8 cellular contexts compared by ENCODE assay signal in genomic region chr13:42048625-42049453, GRCh38. TPM values are rescaled to one million over a fixed set of nuclear protein-coding genes. Genes with fewer than 3 reads are reported as not detected.
DNase-seq lines count a peak whose midpoint lies in the region; ATAC-seq and TF ChIP-seq lines count a peak whose summit lies in the region.

Gene DGKH (plus strand): TSS chr13:42048648. CDS start chr13:42048774, 126 bp downstream.

- peak within 1 kb of the TSS; percentile 89 for H3K4me3 ChIP-seq in SK-N-MC
- peak within 1 kb of the TSS; percentile 66 to 96 (median 84) for H3K4me3 ChIP-seq in upper lobe of left lung

- DNase-seq in DMS53 (lab: John Stamatoyannopoulos, UW) (peak; percentile 83), HuH-7.5 (ENCODE audit: low spot score) (peak; percentile 68), SK-N-MC (ENCODE audit: low read depth, low spot score) (no peak), glomerular visceral epithelial cell (ENCODE audit: extremely low spot score) (peak; percentile 85), occipital lobe (lab: John Stamatoyannopoulos, UW) (peak; percentile 66), upper lobe of left lung (peak; percentile 78 to 94)
- DNase-seq in activated naive CD4-positive, alpha-beta T cell treated with anti-CD3 and anti-CD28 coated beads, Interleukin-2, amount 50 U/mL, for 72 hours (ENCODE audit: low spot score in 2 of 2) = peak; percentile 60 to 69

- no peaks in the 10 kb centered on the region for H3K9me3 Mint-ChIP-seq in activated naive CD4-positive, alpha-beta T cell treated with anti-CD3 and anti-CD28 coated beads, Interleukin-2, amount 50 U/mL, for 72 hours

- TF ChIP-seq POLR2A in upper lobe of left lung (IDR thresholded peaks at IDR 0.05) = peak in 3 of 4 donors; percentile 26 to 35 (median 34)

- H3K9me3 ChIP-seq in SK-N-MC (ENCODE audit: low read depth, low read length) (no peaks in the 10 kb centered on the region), upper lobe of left lung (no peaks in the 10 kb centered on the region)

- H3K27ac ChIP-seq in SK-N-MC (peak within 1 kb of the TSS; percentile 37; the same call in 1 of the 2 replicates), upper lobe of left lung (peak within 1 kb of the TSS; percentile 77 to 91 (median 88))

- H3K27ac Mint-ChIP-seq in activated naive CD4-positive, alpha-beta T cell treated with anti-CD3 and anti-CD28 coated beads, Interleukin-2, amount 50 U/mL, for 72 hours = peak within 1 kb of the TSS; percentile 82 to 85

- no peaks in the 10 kb centered on the region for H3K27me3 ChIP-seq in upper lobe of left lung

- ATAC-seq in GM21515 (IDR thresholded peaks at IDR 0.05; ENCODE audit: unreplicated experiment) = peak; percentile 44
- peak; percentile 70 to 77 for ATAC-seq in activated naive CD4-positive, alpha-beta T cell treated with anti-CD3 and anti-CD28 coated beads, Interleukin-2, amount 50 U/mL, for 72 hours
- peak; percentile 80 to 94 for ATAC-seq in upper lobe of left lung (ENCODE audit: low FRiP score in 2 of 2)

- WGBS in upper lobe of left lung, 2 donors = 1% methylated on average over 21 to 52 of the region's 99 CpGs

- H3K36me3 ChIP-seq in SK-N-MC (ENCODE audit: insufficient read depth, low read length) (no peaks in the 10 kb centered on the region), upper lobe of left lung (no peaks in the 10 kb centered on the region)

- H3K9ac ChIP-seq in SK-N-MC (ENCODE audit: insufficient read length) = peak within 1 kb of the TSS; percentile 78

- peaks cover 5 to 17% (median 13%) of the 10 kb centered on the region in 4 donors for H3K4me1 ChIP-seq in upper lobe of left lung

- peaks cover 14 to 19% of the 10 kb centered on the region in 2 donors for H3K36me3 Mint-ChIP-seq in activated naive CD4-positive, alpha-beta T cell treated with anti-CD3 and anti-CD28 coated beads, Interleukin-2, amount 50 U/mL, for 72 hours

- peak in 3 of 6 experiments; percentile 31 to 58 (median 55) for TF ChIP-seq CTCF in upper lobe of left lung (IDR thresholded peaks at IDR 0.05)

- no peak for TF ChIP-seq EP300 in upper lobe of left lung (IDR thresholded peaks at IDR 0.05)

RNA-seq across cellular contexts. Expression of gene DGKH, which starts in this region (rescaled TPM):
- total RNA-seq in activated naive CD4-positive, alpha-beta T cell treated with anti-CD3 and anti-CD28 coated beads, Interleukin-2, amount 50 U/mL, for 72 hours = 10 to 100 TPM; 21.0 to 25.4 TPM
- total RNA-seq in occipital lobe = 20.0 TPM
- total RNA-seq in upper lobe of left lung = 10 to 100 TPM in 5 of 6 donors, 1 to 10 TPM in 1; 9.6 to 33.2 (median 17.4) TPM
